Comparison of ENCODE assay signal across 8 cellular contexts in genomic region chr1:89125571-89126233, GRCh38. TPM values are rescaled to one million over a fixed set of nuclear protein-coding genes. Genes with fewer than 3 reads are reported as not detected.
A peak's percentile ranks its signal among the peaks of the same experiment; 100 is the strongest.
DNase-seq lines count a peak whose midpoint lies in the region; ATAC-seq lines count a peak whose summit lies in the region.

TSS of gene GBP2 (minus strand) at chr1:89126114. CDS start at chr1:89121966, 4,148 bp downstream.

- H3K36me3 Mint-ChIP-seq in natural killer cell treated with Interleukin-12 subunit alpha and Interleukin-12 subunit beta and Interleukin-15 and Interleukin-18, amount 100 ng/mL, for 72 hours: peaks cover 42% of the 10 kb centered on the region

- DNase-seq in EH (ENCODE audit: low read depth) (peak; percentile 80), HPDE6-E6E7 (ENCODE audit: extremely low spot score) (peak; percentile 82), NCI-H128 (lab: John Stamatoyannopoulos, UW; ENCODE audit: unreplicated experiment) (no peak), COR-L47 (lab: John Stamatoyannopoulos, UW) (no peak)
- peak; percentile 20 for DNase-seq in activated CD4-positive, alpha-beta T cell treated with anti-CD3 and anti-CD28 coated beads, Interleukin-2, amount 50 U/mL, for 1 hour
- no peak for DNase-seq in natural killer cell treated with Interleukin-12 subunit alpha and Interleukin-12 subunit beta and Interleukin-15 and Interleukin-18, amount 100 ng/mL, for 72 hours (ENCODE audit: low spot score)

- no peaks in the 10 kb centered on the region for H3K27me3 Mint-ChIP-seq in natural killer cell treated with Interleukin-12 subunit alpha and Interleukin-12 subunit beta and Interleukin-15 and Interleukin-18, amount 100 ng/mL, for 72 hours

- peak within 1 kb of the TSS; percentile 93 for H3K4me3 Mint-ChIP-seq in natural killer cell treated with Interleukin-12 subunit alpha and Interleukin-12 subunit beta and Interleukin-15 and Interleukin-18, amount 100 ng/mL, for 72 hours

- no peaks in the 10 kb centered on the region for H3K9me3 Mint-ChIP-seq in natural killer cell treated with Interleukin-12 subunit alpha and Interleukin-12 subunit beta and Interleukin-15 and Interleukin-18, amount 100 ng/mL, for 72 hours

- ATAC-seq in GM21390 (IDR thresholded peaks at IDR 0.05; ENCODE audit: unreplicated experiment): peak; percentile 83
- peak; percentile 90 for ATAC-seq in esophagus mucosa
- peak; percentile 87 for ATAC-seq in natural killer cell treated with Interleukin-12 subunit alpha and Interleukin-12 subunit beta and Interleukin-15 and Interleukin-18, amount 100 ng/mL, for 72 hours

- H3K27ac Mint-ChIP-seq in natural killer cell treated with Interleukin-12 subunit alpha and Interleukin-12 subunit beta and Interleukin-15 and Interleukin-18, amount 100 ng/mL, for 72 hours: peak within 1 kb of the TSS; percentile 90 to 100

- H3K4me1 Mint-ChIP-seq in natural killer cell treated with Interleukin-12 subunit alpha and Interleukin-12 subunit beta and Interleukin-15 and Interleukin-18, amount 100 ng/mL, for 72 hours (ENCODE audit: low read depth in 2 of 2): peaks cover 55 to 66% of the 10 kb centered on the region in 2 donors

RNA-seq across cellular contexts. Expression of gene GBP2, which starts in this region (rescaled TPM):
- total RNA-seq in esophagus mucosa: 15.9 TPM
- 100 to 1,000 TPM; 154 to 357 TPM for total RNA-seq in natural killer cell treated with Interleukin-12 subunit alpha and Interleukin-12 subunit beta and Interleukin-15 and Interleukin-18, amount 100 ng/mL, for 72 hours

Comparison
In these comparisons a context has a peak if more than half of its experiments do, and no peak if none do; other contexts are left out.
1. DNase-seq: peak in EH (single experiment), HPDE6-E6E7 (single experiment) and activated CD4-positive, alpha-beta T cell treated with anti-CD3 and anti-CD28 coated beads, Interleukin-2, amount 50 U/mL, for 1 hour (single experiment); none in natural killer cell treated with Interleukin-12 subunit alpha and Interleukin-12 subunit beta and Interleukin-15 and Interleukin-18, amount 100 ng/mL, for 72 hours (single experiment), NCI-H128 (single experiment) and COR-L47 (single experiment).
2. Peak in every context shown above with its lines, with median percentiles within 50 percentile points of each other: ATAC-seq.